In the genomic region with DNA sequence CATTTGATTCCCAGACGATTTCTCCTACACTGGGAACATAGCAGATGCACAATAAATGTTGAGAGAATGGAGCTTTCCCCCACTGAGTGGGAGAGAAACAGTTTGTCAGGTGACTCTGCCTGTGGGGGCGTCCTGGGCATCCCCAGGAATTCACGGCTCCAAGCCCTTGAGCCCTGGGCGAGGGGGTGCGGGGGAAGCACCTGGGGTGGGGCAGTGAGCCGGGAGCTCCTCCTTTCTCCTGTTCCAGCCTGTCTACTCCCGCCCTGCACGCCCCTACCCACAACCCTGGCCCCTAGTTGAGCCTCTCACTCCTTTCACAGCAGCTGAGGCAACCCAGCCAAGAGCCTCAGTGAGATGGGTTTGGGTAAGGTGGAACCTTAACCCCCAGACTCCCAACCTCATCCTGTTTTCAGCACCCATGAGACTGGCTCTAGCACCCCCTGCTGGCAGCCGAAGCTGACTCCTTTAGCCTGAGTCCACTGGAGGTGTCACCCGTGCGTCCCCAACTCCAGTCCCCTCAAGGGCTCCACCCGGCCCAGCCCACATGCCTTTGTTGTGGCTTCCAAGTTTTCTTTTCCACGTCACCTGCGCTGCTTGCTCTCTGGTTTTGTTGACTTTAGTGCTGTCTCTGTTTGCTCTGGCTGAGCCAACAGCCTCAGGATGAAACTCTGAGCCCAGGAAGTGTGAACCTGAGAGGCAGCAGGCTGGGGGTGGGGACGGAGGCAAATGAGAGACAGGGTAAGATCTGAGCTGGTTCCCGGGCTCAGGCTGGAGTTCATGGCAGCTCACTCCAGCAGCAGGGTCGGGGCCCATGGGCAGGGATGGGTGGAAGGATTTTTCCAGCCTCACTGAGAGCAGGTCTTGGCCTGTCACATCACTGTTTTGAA, we compare ENCODE assay signal across 9 cellular contexts. TPM values are rescaled to one million over a fixed set of nuclear protein-coding genes. Genes with fewer than 3 reads are reported as not detected.
DNase-seq lines count a peak whose midpoint lies in the region; ATAC-seq, FAIRE-seq and TF ChIP-seq lines count a peak whose summit lies in the region.
"Had no signal": no experiment of that assay in that cellular context is flagged by ENCODE, and none has a peak within 500 bp of the region (broad histone marks: within the 10 kb centered on the region; RNA-seq: fewer than 3 reads in every experiment).

No MANE protein-coding gene starts in this region.

- peak; percentile 86 for TF ChIP-seq CTCF in GM12874 (IDR thresholded peaks at IDR 0.05; ENCODE audit: insufficient read depth, low read depth, low read length)

- H3K4me3 ChIP-seq in urinary bladder (ENCODE audit: low read depth, low read length) = no peak overlapping the region

- H3K36me3 ChIP-seq in urinary bladder (ENCODE audit: insufficient read depth) = no peaks in the 10 kb centered on the region

- 42% methylated on average over 17 of the region's 17 CpGs for WGBS in urinary bladder

- peak; percentile 46 for ATAC-seq in HG03565 (IDR thresholded peaks at IDR 0.05; ENCODE audit: unreplicated experiment)
- ATAC-seq in HG03196 (IDR thresholded peaks at IDR 0.05; ENCODE audit: unreplicated experiment) = no peak

- H3K27ac ChIP-seq in urinary bladder (ENCODE audit: low read depth) = peak overlapping the region; percentile 11

- intact Hi-C loops in posterior cingulate gyrus (cut with DNase I) = no loop called here

- no peaks in the 10 kb centered on the region for H3K4me1 ChIP-seq in urinary bladder (ENCODE audit: insufficient read depth)

- DNase-seq in RCC 7860 (ENCODE audit: low spot score) = peak; percentile 22
- DNase-seq in activated effector memory CD4-positive, alpha-beta T cell treated with Interleukin-2 at 50 U/mL for 16 hours = peak; percentile 92
- peak; percentile 70 for DNase-seq in germinal center (ENCODE audit: low spot score)
- peak in 8 of 10 donors; percentile 14 to 91 (median 57) for DNase-seq in posterior cingulate gyrus

- no peak for FAIRE-seq in RCC 7860 (lab: Jason Lieb, UNC)

RNA-seq across cellular contexts. Expression of a gene that starts 13.0 kb away (rescaled TPM):
- 1.9 TPM for total RNA-seq in urinary bladder
- polyA plus RNA-seq in urinary bladder = 8.7 TPM
- polyA plus RNA-seq: neural cell had no signal

RNA-seq across cellular contexts. Expression of a gene that starts 32.0 kb away (rescaled TPM):
- total RNA-seq in urinary bladder = 27.1 TPM
- 126 TPM for polyA plus RNA-seq in urinary bladder
- polyA plus RNA-seq: neural cell had no signal

RNA-seq across cellular contexts. Expression of a gene that starts 58.3 kb away (rescaled TPM):
- 17.3 TPM for total RNA-seq in urinary bladder
- 23.1 TPM for polyA plus RNA-seq in urinary bladder

Comparison
In these comparisons a context has a peak if more than half of its experiments do, and no peak if none do; other contexts are left out.
1. DNase-seq: peak in every context shown above with its lines; median percentile 92 in activated effector memory CD4-positive, alpha-beta T cell treated with Interleukin-2 at 50 U/mL for 16 hours; 70 in germinal center; 57 in posterior cingulate gyrus; 22 in RCC 7860.